ENCODE assay signal across 16 cellular contexts in genomic region chr21:25809013-25809412, GRCh38.
DNase-seq lines count a peak whose midpoint lies in the region; ATAC-seq and TF ChIP-seq lines count a peak whose summit lies in the region.
"Had no signal": no experiment of that assay in that cellular context is flagged by ENCODE, and none has a peak within 500 bp of the region (broad histone marks: within the 10 kb centered on the region; RNA-seq: fewer than 3 reads in every experiment).

No MANE protein-coding gene starts in this region.

- no peaks in the 10 kb centered on the region for H3K9me3 ChIP-seq in gastrocnemius medialis
- H3K9me3 ChIP-seq in right atrium auricular region = no peaks in the 10 kb centered on the region
- H3K9me3 ChIP-seq: heart right ventricle, SJCRH30 had no signal

- TF ChIP-seq CTCF in RWPE1 (conservative IDR thresholded peaks at IDR 0.05; ENCODE audit: low read depth) (no peak), fibroblast of villous mesenchyme (IDR thresholded peaks at IDR 0.05; ENCODE audit: insufficient read depth, low read depth, low read length) (no peak), gastrocnemius medialis (IDR thresholded peaks at IDR 0.05 in 4 of 5, conservative IDR thresholded peaks at IDR 0.05 in 1 of 5) (no peak), right atrium auricular region (IDR thresholded peaks at IDR 0.05) (no peak)

- intact Hi-C loops in gastrocnemius medialis (cut with DNase I; ENCODE audit: low total_unique reads) = no loop called here

- ATAC-seq in gastrocnemius medialis (no peak), HG02981 (IDR thresholded peaks at IDR 0.05; ENCODE audit: unreplicated experiment) (no peak)
- ATAC-seq: heart right ventricle had no signal

- H3K36me3 ChIP-seq in gastrocnemius medialis (no peaks in the 10 kb centered on the region), right atrium auricular region (no peaks in the 10 kb centered on the region)
- H3K36me3 ChIP-seq: heart right ventricle, SJCRH30 had no signal

- H3K27ac ChIP-seq in RWPE1 (no peak overlapping the region), gastrocnemius medialis (no peak overlapping the region), right atrium auricular region (no peak overlapping the region)
- H3K27ac ChIP-seq: heart right ventricle, SJCRH30 had no signal

- POLR2A ChIA-PET in RWPE1 (lab: Yijun Ruan, JAX; ENCODE audit: low non-redundant PET) = no interaction called here

- no peak overlapping the region for H3K4me3 ChIP-seq in fibroblast of villous mesenchyme (ENCODE audit: low read depth, low read length)
- no peak overlapping the region for H3K4me3 ChIP-seq in gastrocnemius medialis
- H3K4me3 ChIP-seq in right atrium auricular region = no peak overlapping the region
- H3K4me3 ChIP-seq: heart right ventricle, SJCRH30 had no signal

- in situ Hi-C loops in gastrocnemius medialis (cut with MboI; ENCODE audit: low sequenced_read_pairs in 4 of 4) = no loop called here

- TF ChIP-seq POLR2A in gastrocnemius medialis (IDR thresholded peaks at IDR 0.05) = no peak

- peak; percentile 30 for DNase-seq in stimulated activated CD4-positive, alpha-beta T cell treated with anti-CD3 and anti-CD28 coated beads, Interleukin-15, amount 100 ng/mL, for 24 hours
- DNase-seq in stimulated activated CD4-positive, alpha-beta T cell treated with anti-CD3 and anti-CD28 coated beads, Interleukin-2, amount 100 ng/mL, for 48 hours = no peak
- DNase-seq in RWPE1 (ENCODE audit: low spot score) = peak; percentile 48
- peak; percentile 66 for DNase-seq in fibroblast of villous mesenchyme (ENCODE audit: low read depth)
- DNase-seq in stromal cell of bone marrow (ENCODE audit: low read depth) = peak; percentile 74
- no peak for DNase-seq in gastrocnemius medialis
- no peak for DNase-seq in right atrium auricular region (ENCODE audit: low spot score)
- DNase-seq: activated CD8-positive, alpha-beta memory T cell treated with anti-CD3 and anti-CD28 coated beads, Interleukin-2, amount 50 U/mL, for 4 hours; CD8-positive, alpha-beta memory T cell; erythroblast; heart right ventricle; NCI-H1930; NCI-H446 treated with DMSO at 0.1 percent for 48 hours; retina; SJCRH30 had no signal

- CTCF ChIA-PET in RWPE1 (lab: Yijun Ruan, JAX) = interaction anchor here (0.5 kb wide), 1 partner anchor 199 kb away, joined by 3 read pairs; no protein-coding TSS in a partner anchor

- H3K27me3 ChIP-seq in gastrocnemius medialis (no peaks in the 10 kb centered on the region), right atrium auricular region (no peaks in the 10 kb centered on the region)
- H3K27me3 ChIP-seq: heart right ventricle, SJCRH30 had no signal

- H3K4me1 ChIP-seq in gastrocnemius medialis (no peaks in the 10 kb centered on the region), right atrium auricular region (no peaks in the 10 kb centered on the region)
- H3K4me1 ChIP-seq: heart right ventricle, SJCRH30 had no signal

Comparison
In these comparisons a context has a peak if more than half of its experiments do, and no peak if none do; other contexts are left out.
1. DNase-seq: peak in stimulated activated CD4-positive, alpha-beta T cell treated with anti-CD3 and anti-CD28 coated beads, Interleukin-15, amount 100 ng/mL, for 24 hours (single experiment), RWPE1 (single experiment), fibroblast of villous mesenchyme (single experiment) and stromal cell of bone marrow (single experiment); none in stimulated activated CD4-positive, alpha-beta T cell treated with anti-CD3 and anti-CD28 coated beads, Interleukin-2, amount 100 ng/mL, for 48 hours (0 of 2), gastrocnemius medialis (0 of 2) and right atrium auricular region (single experiment).